Comparison of ENCODE assay signal across 31 cellular contexts in genomic region chr2:63768051-63768450, GRCh38.
"Had no signal": no experiment of that assay in that cellular context is flagged by ENCODE, and none has a peak within 500 bp of the region (broad histone marks: within the 10 kb centered on the region; RNA-seq: fewer than 3 reads in every experiment).

No MANE protein-coding gene starts in this region.

- ATAC-seq: activated CD4-positive, CD25-positive, alpha-beta regulatory T cell treated with anti-CD3 and anti-CD28 coated beads, Interleukin-2, amount 50 U/mL, for 24 hours; activated CD8-positive, alpha-beta T cell treated with anti-CD3 and anti-CD28 coated beads for 36 hours; activated T-cell treated with anti-CD3 and anti-CD28 coated beads, Interleukin-2, amount 50 U/mL, for 4 hours; activated T-helper 17 cell treated with anti-CD3 and anti-CD28 coated beads, Interleukin-2, amount 50 U/mL, for 72 hours; effector memory CD8-positive, alpha-beta T cell; gastroesophageal sphincter; T-helper 17 cell had no signal

- H3K4me1 ChIP-seq: esophagus squamous epithelium, gastroesophageal sphincter had no signal

- H3K36me3 ChIP-seq: brain microvascular endothelial cell, esophagus squamous epithelium, gastroesophageal sphincter, WERI-Rb-1 had no signal

- DNase-seq: activated B cell treated with CpG ODN at 0.5 μM for 24 hours; activated CD4-positive, alpha-beta T cell treated with anti-CD3 and anti-CD28 coated beads for 48 hours; activated CD4-positive, alpha-beta T cell treated with anti-CD3 and anti-CD28 coated beads, Interleukin-2, amount 50 U/mL, for 1 hour; activated CD4-positive, alpha-beta T cell treated with anti-CD3 and anti-CD28 coated beads, Interleukin-2, amount 50 U/mL, for 48 hours; activated CD8-positive, alpha-beta memory T cell treated with anti-CD3 and anti-CD28 coated beads for 24 hours; activated CD8-positive, alpha-beta T cell treated with anti-CD3 and anti-CD28 coated beads for 36 hours; activated effector memory CD4-positive, alpha-beta T cell treated with Interleukin-2 at 50 U/mL for 16 hours; activated gamma-delta T cell treated with Interleukin-2 at 50 U/mL for 16 hours; activated naive CD4-positive, alpha-beta T cell treated with anti-CD3 and anti-CD28 coated beads, Interleukin-2, amount 50 U/mL, for 16 hours; activated naive CD4-positive, alpha-beta T cell treated with Interleukin-2 at 50 U/mL for 16 hours; activated T-cell treated with anti-CD3 and anti-CD28 coated beads, Interleukin-2, amount 50 U/mL, for 4 hours; amniotic stem cell; anterior cingulate cortex; brain microvascular endothelial cell; cortex of kidney; effector CD4-positive, alpha-beta T cell; effector memory CD8-positive, alpha-beta T cell; esophagus squamous epithelium; foreskin melanocyte; head of caudate nucleus; T-helper 1 cell; T-helper 17 cell; T1000; WERI-Rb-1 had no signal

- H3K27me3 ChIP-seq: brain microvascular endothelial cell, esophagus squamous epithelium, gastroesophageal sphincter had no signal

- H3K9me3 ChIP-seq: esophagus squamous epithelium had no signal

- H3K4me3 ChIP-seq: esophagus squamous epithelium, gastroesophageal sphincter had no signal

- H3K27ac ChIP-seq: brain microvascular endothelial cell, epithelial cell of prostate, esophagus squamous epithelium, gastroesophageal sphincter, WERI-Rb-1 had no signal

- FAIRE-seq: astrocyte, bronchial epithelial cell, endothelial cell of umbilical vein had no signal
